37 cellular contexts compared by ENCODE assay signal in the genomic region with DNA sequence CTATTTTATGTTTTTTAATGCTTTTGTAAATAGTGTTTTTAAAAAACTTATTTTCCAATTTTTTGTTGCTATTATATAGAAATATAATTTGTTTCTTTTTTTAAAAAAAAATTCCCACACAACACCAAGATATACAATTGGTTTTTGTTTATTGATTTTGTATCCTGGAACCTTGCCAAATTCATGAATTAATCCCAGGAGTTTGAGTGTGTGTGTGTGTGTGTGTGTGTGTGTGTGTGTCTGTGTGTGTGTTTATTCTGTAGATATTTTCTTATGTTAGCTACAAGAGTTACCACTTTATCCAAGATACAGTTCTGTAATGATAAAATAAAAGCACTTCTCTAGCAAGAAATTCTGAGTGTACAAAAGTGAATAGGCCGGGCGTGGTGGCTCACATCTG. TPM values are rescaled to one million over a fixed set of nuclear protein-coding genes. Genes with fewer than 3 reads are reported as not detected.
"Had no signal": no experiment of that assay in that cellular context is flagged by ENCODE, and none has a peak within 500 bp of the region (broad histone marks: within the 10 kb centered on the region; RNA-seq: fewer than 3 reads in every experiment).

No MANE protein-coding gene starts in this region.

- H3K36me3 Mint-ChIP-seq: activated CD8-positive, alpha-beta memory T cell treated with anti-CD3 and anti-CD28 coated beads, Interleukin-2, amount 10 ng/mL, durations not matched to agents 7 days and 5 days had no signal

- H3K4me1 ChIP-seq: adrenal gland, body of pancreas, esophagus muscularis mucosa, foreskin keratinocyte, gastroesophageal sphincter, heart right ventricle had no signal

- H3K9me3 ChIP-seq: adrenal gland, gastroesophageal sphincter had no signal

- H3K4me3 ChIP-seq: adrenal gland, body of pancreas, esophagus muscularis mucosa, gastroesophageal sphincter, heart right ventricle, hepatocyte had no signal

- H3K27me3 ChIP-seq: body of pancreas, esophagus muscularis mucosa, foreskin keratinocyte, gastroesophageal sphincter, hepatocyte had no signal

- H3K4me3 Mint-ChIP-seq: activated CD4-positive, alpha-beta memory T cell treated with anti-CD3 and anti-CD28 coated beads for 36 hours; activated CD4-positive, alpha-beta T cell treated with anti-CD3 and anti-CD28 coated beads for 36 hours; activated CD4-positive, alpha-beta T cell treated with anti-CD3 and anti-CD28 coated beads, Interleukin-2, amount 10 ng/mL, durations not matched to agents 24 days and 14 days; activated CD8-positive, alpha-beta memory T cell treated with anti-CD3 and anti-CD28 coated beads, Interleukin-2, amount 10 ng/mL, durations not matched to agents 7 days and 5 days; activated CD8-positive, alpha-beta T cell treated with anti-CD3 and anti-CD28 coated beads, Interleukin-2, amount 10 ng/mL, durations not matched to agents 7 days and 5 days; activated naive CD4-positive, alpha-beta T cell treated with anti-CD3 and anti-CD28 coated beads for 36 hours; activated naive CD4-positive, alpha-beta T cell treated with anti-CD3 and anti-CD28 coated beads, Interleukin-2, amount 50 U/mL, for 24 hours; activated naive CD8-positive, alpha-beta T cell treated with anti-CD3 and anti-CD28 coated beads for 36 hours; activated naive CD8-positive, alpha-beta T cell treated with anti-CD3 and anti-CD28 coated beads, Interleukin-2, amount 50 U/mL, for 24 hours; activated T-cell treated with anti-CD3 and anti-CD28 coated beads, Interleukin-2, amount 50 U/mL, for 24 hours; effector memory CD8-positive, alpha-beta T cell; T-helper 17 cell; T-helper 2 cell treated with Interferon-gamma antibody and Interleukin-4, amounts not matched to agents 5 μg/mL and 100 μg/mL, for 36 hours had no signal

- H3K36me3 ChIP-seq: adrenal gland, esophagus muscularis mucosa, gastroesophageal sphincter, heart right ventricle had no signal

- H3K9me3 Mint-ChIP-seq: activated CD4-positive, alpha-beta T cell treated with anti-CD3 and anti-CD28 coated beads, Interleukin-2, amount 10 ng/mL, durations not matched to agents 24 days and 14 days; effector memory CD8-positive, alpha-beta T cell had no signal

- ATAC-seq: activated CD4-positive, alpha-beta T cell treated with anti-CD3 and anti-CD28 coated beads for 36 hours; activated CD8-positive, alpha-beta memory T cell treated with anti-CD3 and anti-CD28 coated beads, Interleukin-2, amount 10 ng/mL, durations not matched to agents 7 days and 5 days; activated CD8-positive, alpha-beta T cell treated with anti-CD3 and anti-CD28 coated beads, Interleukin-2, amount 10 ng/mL, durations not matched to agents 7 days and 5 days; activated naive CD8-positive, alpha-beta T cell treated with anti-CD3 and anti-CD28 coated beads, Interleukin-2, amount 50 U/mL, for 24 hours; body of pancreas; effector memory CD8-positive, alpha-beta T cell; foreskin keratinocyte; gastroesophageal sphincter; heart right ventricle; T-helper 17 cell had no signal

- DNase-seq: activated CD4-positive, alpha-beta memory T cell treated with anti-CD3 and anti-CD28 coated beads for 36 hours; activated CD4-positive, alpha-beta T cell treated with anti-CD3 and anti-CD28 coated beads for 36 hours; activated CD4-positive, alpha-beta T cell treated with anti-CD3 and anti-CD28 coated beads, Interleukin-2, amount 10 ng/mL, durations not matched to agents 24 days and 14 days; activated CD4-positive, CD25-positive, alpha-beta regulatory T cell; activated CD4-positive, CD25-positive, alpha-beta regulatory T cell treated with anti-CD3 and anti-CD28 coated beads, Interleukin-2, amount 50 U/mL, for 72 hours; activated CD8-positive, alpha-beta memory T cell treated with anti-CD3 and anti-CD28 coated beads, Interleukin-2, amount 10 ng/mL, durations not matched to agents 7 days and 5 days; activated CD8-positive, alpha-beta memory T cell treated with anti-CD3 and anti-CD28 coated beads, Interleukin-2, amount 50 U/mL, for 4 hours; activated CD8-positive, alpha-beta T cell treated with anti-CD3 and anti-CD28 coated beads, Interleukin-2, amount 10 ng/mL, durations not matched to agents 7 days and 5 days; activated effector memory CD4-positive, alpha-beta T cell treated with anti-CD3 and anti-CD28 coated beads, Interleukin-2, amount 50 U/mL, for 16 hours; activated naive CD4-positive, alpha-beta T cell treated with anti-CD3 and anti-CD28 coated beads for 36 hours; activated naive CD8-positive, alpha-beta T cell treated with anti-CD3 and anti-CD28 coated beads for 36 hours; activated naive CD8-positive, alpha-beta T cell treated with anti-CD3 and anti-CD28 coated beads, Interleukin-2, amount 50 U/mL, for 24 hours; activated T-cell treated with anti-CD3 and anti-CD28 coated beads for 4 hours; activated T-cell treated with anti-CD3 and anti-CD28 coated beads, Interleukin-2, amount 50 U/mL, for 24 hours; adrenal gland; amygdala; aorta; body of pancreas; caudate nucleus; cortex of kidney; dermis blood vessel endothelial cell; effector CD4-positive, alpha-beta T cell; effector memory CD8-positive, alpha-beta T cell; erythroblast; foreskin keratinocyte; heart right ventricle; T-helper 17 cell; T1000 had no signal

- H3K27ac Mint-ChIP-seq: activated CD4-positive, alpha-beta memory T cell treated with anti-CD3 and anti-CD28 coated beads for 36 hours; activated CD4-positive, alpha-beta T cell treated with anti-CD3 and anti-CD28 coated beads for 36 hours; activated CD4-positive, alpha-beta T cell treated with anti-CD3 and anti-CD28 coated beads, Interleukin-2, amount 10 ng/mL, durations not matched to agents 24 days and 14 days; activated CD8-positive, alpha-beta memory T cell treated with anti-CD3 and anti-CD28 coated beads, Interleukin-2, amount 10 ng/mL, durations not matched to agents 7 days and 5 days; activated CD8-positive, alpha-beta T cell treated with anti-CD3 and anti-CD28 coated beads, Interleukin-2, amount 10 ng/mL, durations not matched to agents 7 days and 5 days; activated naive CD4-positive, alpha-beta T cell treated with anti-CD3 and anti-CD28 coated beads for 36 hours; activated naive CD4-positive, alpha-beta T cell treated with anti-CD3 and anti-CD28 coated beads, Interleukin-2, amount 50 U/mL, for 24 hours; activated naive CD8-positive, alpha-beta T cell treated with anti-CD3 and anti-CD28 coated beads for 36 hours; activated naive CD8-positive, alpha-beta T cell treated with anti-CD3 and anti-CD28 coated beads, Interleukin-2, amount 50 U/mL, for 24 hours; activated T-cell treated with anti-CD3 and anti-CD28 coated beads, Interleukin-2, amount 50 U/mL, for 24 hours; activated T-helper 2 cell treated with anti-CD3 and anti-CD28 coated beads, Interferon-gamma antibody, Interleukin-2, Interleukin-4, amounts not matched to agents 10 μg/mL and 5 μg/mL and 100 μg/mL, durations not matched to agents 14 hours and 24 hours and 36 hours; effector memory CD8-positive, alpha-beta T cell; T-helper 17 cell; T-helper 2 cell treated with Interferon-gamma antibody and Interleukin-4, amounts not matched to agents 5 μg/mL and 100 μg/mL, for 36 hours had no signal

- H3K27ac ChIP-seq: adrenal gland, body of pancreas, esophagus muscularis mucosa, foreskin keratinocyte, gastroesophageal sphincter, heart right ventricle, hepatocyte had no signal

- H3K4me1 Mint-ChIP-seq: activated CD4-positive, alpha-beta T cell treated with anti-CD3 and anti-CD28 coated beads for 36 hours; activated CD4-positive, alpha-beta T cell treated with anti-CD3 and anti-CD28 coated beads, Interleukin-2, amount 10 ng/mL, durations not matched to agents 24 days and 14 days; activated CD8-positive, alpha-beta memory T cell treated with anti-CD3 and anti-CD28 coated beads, Interleukin-2, amount 10 ng/mL, durations not matched to agents 7 days and 5 days; activated naive CD4-positive, alpha-beta T cell treated with anti-CD3 and anti-CD28 coated beads, Interleukin-2, amount 50 U/mL, for 24 hours; activated naive CD8-positive, alpha-beta T cell treated with anti-CD3 and anti-CD28 coated beads for 36 hours; activated naive CD8-positive, alpha-beta T cell treated with anti-CD3 and anti-CD28 coated beads, Interleukin-2, amount 50 U/mL, for 24 hours; T-helper 17 cell had no signal

- H3K27me3 Mint-ChIP-seq: activated CD8-positive, alpha-beta memory T cell treated with anti-CD3 and anti-CD28 coated beads, Interleukin-2, amount 10 ng/mL, durations not matched to agents 7 days and 5 days; activated naive CD4-positive, alpha-beta T cell treated with anti-CD3 and anti-CD28 coated beads, Interleukin-2, amount 50 U/mL, for 24 hours had no signal

RNA-seq across cellular contexts. Expression of a gene that starts 7.6 kb away (rescaled TPM):
- total RNA-seq: activated CD4-positive, alpha-beta memory T cell treated with anti-CD3 and anti-CD28 coated beads for 36 hours; activated CD4-positive, alpha-beta T cell treated with anti-CD3 and anti-CD28 coated beads for 36 hours; activated CD4-positive, alpha-beta T cell treated with anti-CD3 and anti-CD28 coated beads, Interleukin-2, amount 10 ng/mL, durations not matched to agents 24 days and 14 days; activated CD8-positive, alpha-beta memory T cell treated with anti-CD3 and anti-CD28 coated beads for 36 hours; activated CD8-positive, alpha-beta memory T cell treated with anti-CD3 and anti-CD28 coated beads, Interleukin-2, amount 10 ng/mL, durations not matched to agents 7 days and 5 days; activated CD8-positive, alpha-beta T cell treated with anti-CD3 and anti-CD28 coated beads, Interleukin-2, amount 10 ng/mL, durations not matched to agents 7 days and 5 days; activated naive CD4-positive, alpha-beta T cell treated with anti-CD3 and anti-CD28 coated beads for 36 hours; activated naive CD8-positive, alpha-beta T cell treated with anti-CD3 and anti-CD28 coated beads for 36 hours; activated T-helper 2 cell treated with anti-CD3 and anti-CD28 coated beads, Interferon-gamma antibody, Interleukin-2, Interleukin-4, amounts not matched to agents 10 μg/mL and 5 μg/mL and 100 μg/mL, durations not matched to agents 14 hours and 24 hours and 36 hours; adrenal gland; aorta; body of pancreas; chondrocyte; dermis blood vessel endothelial cell; esophagus muscularis mucosa; foreskin keratinocyte; gastroesophageal sphincter; glomerular endothelial cell; heart right ventricle; hepatocyte; T-helper 17 cell had no signal
- polyA plus RNA-seq: adrenal gland, aorta, foreskin keratinocyte, heart right ventricle, hepatocyte had no signal

RNA-seq across cellular contexts. Expression of a gene that starts 25.0 kb away (rescaled TPM):
- total RNA-seq: activated CD4-positive, alpha-beta memory T cell treated with anti-CD3 and anti-CD28 coated beads for 36 hours; activated CD4-positive, alpha-beta T cell treated with anti-CD3 and anti-CD28 coated beads for 36 hours; activated CD4-positive, alpha-beta T cell treated with anti-CD3 and anti-CD28 coated beads, Interleukin-2, amount 10 ng/mL, durations not matched to agents 24 days and 14 days; activated CD8-positive, alpha-beta memory T cell treated with anti-CD3 and anti-CD28 coated beads for 36 hours; activated CD8-positive, alpha-beta memory T cell treated with anti-CD3 and anti-CD28 coated beads, Interleukin-2, amount 10 ng/mL, durations not matched to agents 7 days and 5 days; activated CD8-positive, alpha-beta T cell treated with anti-CD3 and anti-CD28 coated beads, Interleukin-2, amount 10 ng/mL, durations not matched to agents 7 days and 5 days; activated naive CD4-positive, alpha-beta T cell treated with anti-CD3 and anti-CD28 coated beads for 36 hours; activated naive CD8-positive, alpha-beta T cell treated with anti-CD3 and anti-CD28 coated beads for 36 hours; activated T-helper 2 cell treated with anti-CD3 and anti-CD28 coated beads, Interferon-gamma antibody, Interleukin-2, Interleukin-4, amounts not matched to agents 10 μg/mL and 5 μg/mL and 100 μg/mL, durations not matched to agents 14 hours and 24 hours and 36 hours; adrenal gland; aorta; body of pancreas; chondrocyte; dermis blood vessel endothelial cell; esophagus muscularis mucosa; foreskin keratinocyte; gastroesophageal sphincter; glomerular endothelial cell; heart right ventricle; hepatocyte; T-helper 17 cell had no signal
- polyA plus RNA-seq: foreskin keratinocyte, heart right ventricle had no signal
